In genomic region chr2:38535745-38536506, GRCh38 we compare ENCODE assay signal across 8 cellular contexts.
DNase-seq lines count a peak whose midpoint lies in the region; ATAC-seq, FAIRE-seq and TF ChIP-seq lines count a peak whose summit lies in the region.

No MANE protein-coding gene starts in this region.

- CTCF ChIA-PET in A549 (lab: Yijun Ruan, JAX), result interaction anchor here (0.6 to 7.8 kb wide), 65 partner anchors 8 to 1396 kb away, joined by 3 to 60 read pairs (median 4); partner anchors contain the start of genes HNRNPLL and SRSF7

- ATAC-seq in A549 (peak; percentile 92 to 97), GM18505 (IDR thresholded peaks at IDR 0.05; ENCODE audit: unreplicated experiment) (peak; percentile 65), HG03175 (IDR thresholded peaks at IDR 0.05; ENCODE audit: unreplicated experiment) (peak; percentile 52)

- no peaks in the 10 kb centered on the region for H3K27me3 ChIP-seq in mucosa of stomach (ENCODE audit: control insufficient read depth, insufficient read depth, low read length)

- POLR2A ChIA-PET in A549 (lab: Yijun Ruan, JAX), result interaction anchor here (0.7 to 2.6 kb wide), 4 partner anchors 66 to 290 kb away, joined by 3 to 22 read pairs (median 3); partner anchors contain the start of gene SRSF7

- peak; percentile 82 to 95 for TF ChIP-seq RAD21 in A549 (conservative IDR thresholded peaks at IDR 0.05 in 1 of 2, IDR thresholded peaks at IDR 0.05 in 1 of 2)

- no peak for TF ChIP-seq POLR2A in A549 (IDR thresholded peaks at IDR 0.05; ENCODE audit: low read length)
- TF ChIP-seq POLR2A in GM18505 (IDR thresholded peaks at IDR 0.05; ENCODE audit: borderline replicate concordance, extremely low read depth, insufficient read depth, insufficient read length), result no peak

- TF ChIP-seq CTCF in A549 (IDR thresholded peaks at IDR 0.05), result peak; percentile 97
- peak; percentile 57 for TF ChIP-seq CTCF in epithelial cell of esophagus (IDR thresholded peaks at IDR 0.05; ENCODE audit: insufficient read depth, low read depth, low read length, missing control alignments)

- FAIRE-seq in A549 (lab: Jason Lieb, UNC), result no peak

- H3K9ac ChIP-seq in mucosa of stomach (ENCODE audit: low read length), result peak overlapping the region; percentile 4

- 0 out of 3 replicates have a peak, but pooled peaks cover 3% of the 10 kb centered on the region for H3K4me1 ChIP-seq in A549
- H3K4me1 ChIP-seq in mucosa of stomach (ENCODE audit: control insufficient read depth, insufficient read depth, low read length), result peaks cover under 1% of the 10 kb centered on the region

- no peak for TF ChIP-seq EP300 in A549 (IDR thresholded peaks at IDR 0.05)

- peak overlapping the region; percentile 81 for H3K4me2 ChIP-seq in A549

- no peaks in the 10 kb centered on the region for H3K36me3 ChIP-seq in mucosa of stomach (ENCODE audit: control insufficient read depth, insufficient read depth, low read length)

- peak overlapping the region; percentile 68 for H3K4me3 ChIP-seq in A549
- H3K4me3 ChIP-seq in epithelial cell of esophagus (ENCODE audit: low read length), result peak overlapping the region; percentile 45
- H3K4me3 ChIP-seq in mucosa of stomach (ENCODE audit: low read length), result peak overlapping the region; percentile 45

- H3K27ac ChIP-seq in A549, result peak overlapping the region; percentile 71 to 86

- DNase-seq in A549 (ENCODE audit: low read depth in 1 of 2, low spot score in 1 of 2) (peak; percentile 76 to 82), NOMO-1 (lab: John Stamatoyannopoulos, UW; ENCODE audit: unreplicated experiment in 2 of 2) (peak; percentile 54 to 60), epithelial cell of esophagus (ENCODE audit: low read depth) (peak; percentile 68)
- peak; percentile 98 for DNase-seq in activated CD8-positive, alpha-beta memory T cell treated with anti-CD3 and anti-CD28 coated beads, Interleukin-2, amount 50 U/mL, for 48 hours
- DNase-seq in stimulated activated CD8-positive, alpha-beta memory T cell treated with anti-CD3 and anti-CD28 coated beads, Interleukin-4, amount 100 ng/mL, for 4 hours (ENCODE audit: low read depth in 2 of 2, low spot score in 1 of 2), result peak; percentile 45 to 57

- H3K9me3 ChIP-seq in A549 (no peaks in the 10 kb centered on the region), mucosa of stomach (ENCODE audit: control insufficient read depth, low read length) (no peaks in the 10 kb centered on the region)

- WGBS in A549 (ENCODE audit: missing lambda C conversion rate), result 15% methylated on average over 31 of the region's 53 CpGs

TF ChIP-seq in A549, 52 proteins besides CTCF, POLR2A, EP300 and RAD21:
- TF ChIP-seq RFX5 (IDR thresholded peaks at IDR 0.05), result no peak; the same call in 1 of the 2 replicates
- TF ChIP-seq JUN (IDR thresholded peaks at IDR 0.05), result peak in 1 of 2 experiments; percentile 47; a peak in 1 of 5 replicates
- no peak for TF ChIP-seq HOXA7 (CRISPR knock-in tag; IDR thresholded peaks at IDR 0.05)
- no peak for TF ChIP-seq CBX8 (IDR thresholded peaks at IDR 0.05)
- 0 out of 2 replicates have a peak, but pooled peaks have one; percentile 33 for TF ChIP-seq RNF2 (IDR thresholded peaks at IDR 0.05; ENCODE audit: borderline replicate concordance, low read depth)
- 0 out of 2 replicates have a peak, but pooled peaks have one; percentile 37 for TF ChIP-seq MAZ (IDR thresholded peaks at IDR 0.05; ENCODE audit: borderline replicate concordance, low read depth, low read length)
- TF ChIP-seq ELK1 (IDR thresholded peaks at IDR 0.05; ENCODE audit: low read depth, low read length), result no peak
- TF ChIP-seq EHMT2 (IDR thresholded peaks at IDR 0.05; ENCODE audit: low read depth), result no peak
- TF ChIP-seq HOXB13 (CRISPR knock-in tag; IDR thresholded peaks at IDR 0.05; ENCODE audit: low read depth), result no peak
- no peak for TF ChIP-seq JUNB (IDR thresholded peaks at IDR 0.05)
- no peak for TF ChIP-seq GATA3 (IDR thresholded peaks at IDR 0.05; ENCODE audit: borderline replicate concordance)
- peak; percentile 88; the same call in 1 of the 2 replicates for TF ChIP-seq HMGXB4 (CRISPR knock-in tag; IDR thresholded peaks at IDR 0.05; ENCODE audit: borderline replicate concordance)
- no peak for TF ChIP-seq NPAS2 (CRISPR knock-in tag; IDR thresholded peaks at IDR 0.05; ENCODE audit: borderline replicate concordance)
- TF ChIP-seq PHF8 (IDR thresholded peaks at IDR 0.05; ENCODE audit: borderline replicate concordance, low read depth), result peak; percentile 67; the same call in 1 of the 2 replicates
- TF ChIP-seq NFE2L2 (conservative IDR thresholded peaks at IDR 0.05; ENCODE audit: low read length), result no peak
- peak; percentile 56; the same call in 1 of the 2 replicates for TF ChIP-seq E2F6 (IDR thresholded peaks at IDR 0.05; ENCODE audit: borderline replicate concordance, low read depth)
- peak; percentile 96 for TF ChIP-seq SMC3 (IDR thresholded peaks at IDR 0.05)
- TF ChIP-seq CHD4 (IDR thresholded peaks at IDR 0.05; ENCODE audit: borderline replicate concordance), result peak; percentile 50; the same call in 1 of the 2 replicates
- no peak for TF ChIP-seq RARB (CRISPR knock-in tag; IDR thresholded peaks at IDR 0.05)
- no peak for TF ChIP-seq ZSCAN20 (CRISPR knock-in tag; IDR thresholded peaks at IDR 0.05)
- TF ChIP-seq MYC (IDR thresholded peaks at IDR 0.05; ENCODE audit: borderline replicate concordance, low read length), result peak; percentile 32; the same call in 1 of the 2 replicates
- TF ChIP-seq FOSL2 (IDR thresholded peaks at IDR 0.05), result no peak
- peak; percentile 19; the same call in 1 of the 2 replicates for TF ChIP-seq FOSL2 (CRISPR knock-in tag; IDR thresholded peaks at IDR 0.05)
- peak; percentile 26; the same call in 1 of the 2 replicates for TF ChIP-seq HOXB5 (CRISPR knock-in tag; IDR thresholded peaks at IDR 0.05)
- peak; percentile 86 for TF ChIP-seq MAX (IDR thresholded peaks at IDR 0.05)
- peak; percentile 24; the same call in 1 of the 2 replicates for TF ChIP-seq HDAC2 (IDR thresholded peaks at IDR 0.05)
- no peak for TF ChIP-seq MAFK (IDR thresholded peaks at IDR 0.05; ENCODE audit: partially characterized antibody)
- no peak for TF ChIP-seq ZC3H11A (IDR thresholded peaks at IDR 0.05)

Comparison
In these comparisons a context has a peak if more than half of its experiments do, and no peak if none do; other contexts are left out.
1. Peak in every context shown above with its lines: DNase-seq, ATAC-seq, H3K4me3 ChIP-seq and H3K27ac ChIP-seq.